Comparison of ENCODE assay signal across 8 cellular contexts in the genomic region with DNA sequence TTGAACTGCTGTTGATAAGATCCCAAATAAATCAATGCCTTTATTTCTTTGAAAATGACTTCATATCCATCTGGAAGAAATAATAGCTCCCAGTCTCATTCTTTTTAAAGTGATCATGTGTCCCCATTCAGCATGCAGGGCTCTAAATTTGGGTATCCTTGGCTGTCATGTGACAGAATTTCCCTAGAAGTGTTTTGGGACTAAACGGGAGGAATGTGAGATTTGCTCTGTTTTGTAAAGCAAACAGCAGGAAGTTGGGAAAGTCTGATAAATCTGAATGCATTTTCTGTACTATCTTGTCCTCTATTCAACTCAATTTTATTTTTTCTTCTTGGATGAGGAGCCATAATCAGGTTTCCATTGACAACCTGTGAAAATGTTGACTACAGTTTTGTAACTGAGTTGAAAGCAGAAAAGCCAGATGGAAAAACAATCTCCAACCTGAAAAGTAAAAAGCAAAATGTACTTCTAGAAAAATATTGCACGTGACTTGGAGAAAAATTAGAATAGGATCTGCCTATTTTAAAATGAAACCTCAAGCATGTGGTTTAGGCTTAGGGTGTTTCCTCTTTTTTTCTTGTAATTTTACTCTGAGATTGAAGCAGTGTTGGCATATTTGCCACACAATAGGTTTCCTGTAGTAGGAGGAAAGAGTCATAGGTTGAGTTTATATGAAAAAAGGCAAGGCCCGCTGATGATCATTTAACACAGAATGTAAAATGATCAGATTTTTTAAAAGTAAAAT.
DNase-seq lines count a peak whose midpoint lies in the region; ATAC-seq and TF ChIP-seq lines count a peak whose summit lies in the region.
"Had no signal": no experiment of that assay in that cellular context is flagged by ENCODE, and none has a peak within 500 bp of the region (broad histone marks: within the 10 kb centered on the region; RNA-seq: fewer than 3 reads in every experiment).

No MANE protein-coding gene starts in this region.

- H3K4me3 ChIP-seq in Jurkat, Clone E6-1 (ENCODE audit: low read length): no peak overlapping the region
- peak overlapping the region; percentile 2 for H3K4me3 ChIP-seq in left ventricle myocardium inferior
- H3K4me3 ChIP-seq in MG63: no peak overlapping the region
- H3K4me3 ChIP-seq: cardiac muscle cell had no signal

- H3K4me3 Mint-ChIP-seq in T-helper 17 cell: peak overlapping the region; percentile 64

- DNase-seq in Jurkat, Clone E6-1 (ENCODE audit: low read depth, low spot score): peak; percentile 51
- DNase-seq in T-helper 17 cell: no peak
- DNase-seq in left ventricle myocardium inferior: no peak
- no peak for DNase-seq in stimulated activated naive CD8-positive, alpha-beta T cell treated with anti-CD3 and anti-CD28 coated beads, Interleukin-15, Interleukin-2, amounts not matched to agents 100 U/mL and 50 U/mL, for 24 hours
- DNase-seq in MG63: no peak

- ATAC-seq in T-helper 17 cell: peak; percentile 86
- ATAC-seq in stimulated activated naive CD8-positive, alpha-beta T cell treated with anti-CD3 and anti-CD28 coated beads, Interleukin-15, Interleukin-2, amounts not matched to agents 100 U/mL and 50 U/mL, for 24 hours: peak; percentile 41
- ATAC-seq in GM18498 (IDR thresholded peaks at IDR 0.05; ENCODE audit: unreplicated experiment): no peak
- ATAC-seq in GM21529 (IDR thresholded peaks at IDR 0.05; ENCODE audit: unreplicated experiment): no peak

- H3K36me3 ChIP-seq in left ventricle myocardium inferior: no peaks in the 10 kb centered on the region
- H3K36me3 ChIP-seq in MG63: no peaks in the 10 kb centered on the region
- H3K36me3 ChIP-seq: cardiac muscle cell had no signal

- peak overlapping the region; percentile 76 for H3K27ac ChIP-seq in left ventricle myocardium inferior (replicated peaks)
- H3K27ac ChIP-seq: cardiac muscle cell had no signal

- H3K9me3 ChIP-seq in T-helper 17 cell (ENCODE audit: control insufficient read depth, low read length, poor library complexity, severe bottlenecking) (no peaks in the 10 kb centered on the region), left ventricle myocardium inferior (replicated peaks) (no peaks in the 10 kb centered on the region), MG63 (0 out of 2 replicates have a peak, but pooled peaks cover 2% of the 10 kb centered on the region)

- H3K27me3 Mint-ChIP-seq in T-helper 17 cell: no peaks in the 10 kb centered on the region

- H3K27me3 ChIP-seq in left ventricle myocardium inferior (ENCODE audit: low read depth) (no peaks in the 10 kb centered on the region), MG63 (no peaks in the 10 kb centered on the region)
- H3K27me3 ChIP-seq: cardiac muscle cell had no signal

- no peak for TF ChIP-seq CTCF in left ventricle myocardium inferior (IDR thresholded peaks at IDR 0.05; ENCODE audit: borderline replicate concordance)

- H3K4me1 Mint-ChIP-seq in T-helper 17 cell: peaks cover 49% of the 10 kb centered on the region

- H3K27ac Mint-ChIP-seq in T-helper 17 cell: peak overlapping the region; percentile 97

- H3K4me1 ChIP-seq in left ventricle myocardium inferior: peaks cover 40% of the 10 kb centered on the region

- intact Hi-C loops in left ventricle myocardium inferior (cut with micrococcal nuclease): no loop called here

- no peaks in the 10 kb centered on the region for H3K36me3 Mint-ChIP-seq in T-helper 17 cell (ENCODE audit: low read depth)

Comparison
In these comparisons a context has a peak if more than half of its experiments do, and no peak if none do; other contexts are left out.
1. ATAC-seq: peak in T-helper 17 cell (single experiment) and stimulated activated naive CD8-positive, alpha-beta T cell treated with anti-CD3 and anti-CD28 coated beads, Interleukin-15, Interleukin-2, amounts not matched to agents 100 U/mL and 50 U/mL, for 24 hours (single experiment); none in GM18498 (single experiment) and GM21529 (single experiment).